Comparison of ENCODE assay signal across 15 cellular contexts in the genomic region with DNA sequence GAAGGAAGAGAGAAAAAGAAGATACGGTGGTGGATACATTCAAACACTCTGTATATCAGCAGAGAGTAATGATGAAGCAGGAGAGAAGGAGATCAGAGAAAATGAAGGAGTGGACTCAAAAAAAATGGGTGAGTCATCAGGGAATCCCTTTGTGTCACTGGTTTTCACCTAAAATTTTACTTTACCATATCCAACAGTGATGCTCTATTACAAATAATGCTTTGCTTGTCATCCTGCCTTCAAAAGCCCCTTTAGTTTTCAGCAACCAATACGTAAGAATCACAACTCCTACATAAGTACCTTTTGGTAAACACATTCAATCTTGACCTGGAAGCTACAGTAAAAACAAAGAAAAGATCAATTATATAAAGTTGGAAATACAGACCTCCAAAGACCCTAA.
"Had no signal": no experiment of that assay in that cellular context is flagged by ENCODE, and none has a peak within 500 bp of the region (broad histone marks: within the 10 kb centered on the region; RNA-seq: fewer than 3 reads in every experiment).

No MANE protein-coding gene starts in this region.

- H3K27me3 Mint-ChIP-seq: brain; stimulated activated naive B cell treated with anti-CD40 and anti-IgM and Interleukin-4, amounts not matched to agents 10 μg/mL and 1 μg/mL and 100 μg/mL, for 72 hours had no signal

- DNase-seq: activated CD8-positive, alpha-beta memory T cell treated with anti-CD3 and anti-CD28 coated beads, Interleukin-2, amount 10 ng/mL, durations not matched to agents 7 days and 5 days; activated naive CD4-positive, alpha-beta T cell treated with anti-CD3 and anti-CD28 coated beads, Interleukin-2, amount 10 ng/mL, durations not matched to agents 7 days and 5 days; cerebellar nuclear complex; dermis blood vessel endothelial cell; endodermal cell; erythroblast; posterior cingulate gyrus; small intestine; stimulated activated naive B cell treated with anti-CD40 and anti-IgM and Interleukin-4, amounts not matched to agents 10 μg/mL and 1 μg/mL and 100 μg/mL, for 72 hours; T-helper 2 cell; upper lobe of left lung had no signal

- H3K4me3 Mint-ChIP-seq: activated CD8-positive, alpha-beta memory T cell treated with anti-CD3 and anti-CD28 coated beads, Interleukin-2, amount 10 ng/mL, durations not matched to agents 7 days and 5 days; activated naive CD4-positive, alpha-beta T cell treated with anti-CD3 and anti-CD28 coated beads, Interleukin-2, amount 10 ng/mL, durations not matched to agents 7 days and 5 days; endodermal cell; mesothelial cell of epicardium; stimulated activated naive B cell treated with anti-CD40 and anti-IgM and Interleukin-4, amounts not matched to agents 10 μg/mL and 1 μg/mL and 100 μg/mL, for 72 hours had no signal

- H3K9me3 ChIP-seq: suprapubic skin, upper lobe of left lung had no signal

- ATAC-seq: activated CD8-positive, alpha-beta memory T cell treated with anti-CD3 and anti-CD28 coated beads, Interleukin-2, amount 10 ng/mL, durations not matched to agents 7 days and 5 days had no signal

- H3K4me3 ChIP-seq: suprapubic skin, upper lobe of left lung had no signal

- H3K36me3 Mint-ChIP-seq: activated CD8-positive, alpha-beta memory T cell treated with anti-CD3 and anti-CD28 coated beads, Interleukin-2, amount 10 ng/mL, durations not matched to agents 7 days and 5 days; activated naive CD4-positive, alpha-beta T cell treated with anti-CD3 and anti-CD28 coated beads, Interleukin-2, amount 10 ng/mL, durations not matched to agents 7 days and 5 days; mesothelial cell of epicardium; stimulated activated naive B cell treated with anti-CD40 and anti-IgM and Interleukin-4, amounts not matched to agents 10 μg/mL and 1 μg/mL and 100 μg/mL, for 72 hours had no signal

- H3K4me1 ChIP-seq: upper lobe of left lung had no signal

- H3K4me1 Mint-ChIP-seq: activated CD8-positive, alpha-beta memory T cell treated with anti-CD3 and anti-CD28 coated beads, Interleukin-2, amount 10 ng/mL, durations not matched to agents 7 days and 5 days; activated naive CD4-positive, alpha-beta T cell treated with anti-CD3 and anti-CD28 coated beads, Interleukin-2, amount 10 ng/mL, durations not matched to agents 7 days and 5 days had no signal

- FAIRE-seq: small intestine had no signal

- H3K36me3 ChIP-seq: suprapubic skin, upper lobe of left lung had no signal

- H3K9me3 Mint-ChIP-seq: activated naive CD4-positive, alpha-beta T cell treated with anti-CD3 and anti-CD28 coated beads, Interleukin-2, amount 10 ng/mL, durations not matched to agents 7 days and 5 days; activated T-helper 2 cell treated with anti-CD3 and anti-CD28 coated beads, Interferon-gamma antibody, Interleukin-2, Interleukin-4, amounts not matched to agents 10 μg/mL and 5 μg/mL and 100 μg/mL, durations not matched to agents 14 hours and 24 hours and 36 hours; brain; endodermal cell; mesothelial cell of epicardium; stimulated activated naive B cell treated with anti-CD40 and anti-IgM and Interleukin-4, amounts not matched to agents 10 μg/mL and 1 μg/mL and 100 μg/mL, for 72 hours had no signal

- H3K27ac Mint-ChIP-seq: activated CD8-positive, alpha-beta memory T cell treated with anti-CD3 and anti-CD28 coated beads, Interleukin-2, amount 10 ng/mL, durations not matched to agents 7 days and 5 days; activated naive CD4-positive, alpha-beta T cell treated with anti-CD3 and anti-CD28 coated beads, Interleukin-2, amount 10 ng/mL, durations not matched to agents 7 days and 5 days; activated T-helper 2 cell treated with anti-CD3 and anti-CD28 coated beads, Interferon-gamma antibody, Interleukin-2, Interleukin-4, amounts not matched to agents 10 μg/mL and 5 μg/mL and 100 μg/mL, durations not matched to agents 14 hours and 24 hours and 36 hours; endodermal cell; mesothelial cell of epicardium; stimulated activated naive B cell treated with anti-CD40 and anti-IgM and Interleukin-4, amounts not matched to agents 10 μg/mL and 1 μg/mL and 100 μg/mL, for 72 hours had no signal

- H3K27ac ChIP-seq: suprapubic skin, upper lobe of left lung had no signal

- H3K27me3 ChIP-seq: suprapubic skin, upper lobe of left lung had no signal
